ENCODE assay signal across 1 cellular context in the genomic region with DNA sequence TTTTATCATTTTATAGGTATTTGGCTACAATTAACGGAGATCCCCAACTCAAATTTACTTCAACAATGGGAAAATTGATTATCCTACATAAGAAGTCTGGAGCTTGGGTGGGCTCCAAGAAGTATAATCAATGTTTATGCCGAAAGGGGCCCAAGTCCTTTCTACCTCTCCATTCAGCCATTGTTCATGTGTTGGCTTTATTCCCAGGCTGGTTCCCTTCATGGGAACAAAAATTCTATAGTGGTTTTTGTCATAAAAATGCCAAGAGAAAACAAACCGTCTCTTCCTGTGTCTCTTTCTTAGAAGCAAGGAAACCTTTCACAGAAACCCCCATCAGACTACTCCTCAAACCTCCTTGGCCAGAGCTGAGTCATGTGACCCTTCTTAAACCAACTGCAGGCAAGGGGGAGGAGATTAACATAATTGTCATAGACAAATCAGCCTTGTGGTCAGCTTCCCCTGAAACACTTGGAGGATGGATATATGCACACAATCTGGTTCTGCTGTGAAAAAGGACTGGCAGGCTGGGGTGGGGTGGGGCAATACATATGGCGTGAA.
TF ChIP-seq lines count a peak whose summit lies in the region.

No MANE protein-coding gene starts in this region.

TF ChIP-seq in GM23338, 12 proteins besides CTCF, POLR2A, EP300 and RAD21:
- TF ChIP-seq, protein P1, sequence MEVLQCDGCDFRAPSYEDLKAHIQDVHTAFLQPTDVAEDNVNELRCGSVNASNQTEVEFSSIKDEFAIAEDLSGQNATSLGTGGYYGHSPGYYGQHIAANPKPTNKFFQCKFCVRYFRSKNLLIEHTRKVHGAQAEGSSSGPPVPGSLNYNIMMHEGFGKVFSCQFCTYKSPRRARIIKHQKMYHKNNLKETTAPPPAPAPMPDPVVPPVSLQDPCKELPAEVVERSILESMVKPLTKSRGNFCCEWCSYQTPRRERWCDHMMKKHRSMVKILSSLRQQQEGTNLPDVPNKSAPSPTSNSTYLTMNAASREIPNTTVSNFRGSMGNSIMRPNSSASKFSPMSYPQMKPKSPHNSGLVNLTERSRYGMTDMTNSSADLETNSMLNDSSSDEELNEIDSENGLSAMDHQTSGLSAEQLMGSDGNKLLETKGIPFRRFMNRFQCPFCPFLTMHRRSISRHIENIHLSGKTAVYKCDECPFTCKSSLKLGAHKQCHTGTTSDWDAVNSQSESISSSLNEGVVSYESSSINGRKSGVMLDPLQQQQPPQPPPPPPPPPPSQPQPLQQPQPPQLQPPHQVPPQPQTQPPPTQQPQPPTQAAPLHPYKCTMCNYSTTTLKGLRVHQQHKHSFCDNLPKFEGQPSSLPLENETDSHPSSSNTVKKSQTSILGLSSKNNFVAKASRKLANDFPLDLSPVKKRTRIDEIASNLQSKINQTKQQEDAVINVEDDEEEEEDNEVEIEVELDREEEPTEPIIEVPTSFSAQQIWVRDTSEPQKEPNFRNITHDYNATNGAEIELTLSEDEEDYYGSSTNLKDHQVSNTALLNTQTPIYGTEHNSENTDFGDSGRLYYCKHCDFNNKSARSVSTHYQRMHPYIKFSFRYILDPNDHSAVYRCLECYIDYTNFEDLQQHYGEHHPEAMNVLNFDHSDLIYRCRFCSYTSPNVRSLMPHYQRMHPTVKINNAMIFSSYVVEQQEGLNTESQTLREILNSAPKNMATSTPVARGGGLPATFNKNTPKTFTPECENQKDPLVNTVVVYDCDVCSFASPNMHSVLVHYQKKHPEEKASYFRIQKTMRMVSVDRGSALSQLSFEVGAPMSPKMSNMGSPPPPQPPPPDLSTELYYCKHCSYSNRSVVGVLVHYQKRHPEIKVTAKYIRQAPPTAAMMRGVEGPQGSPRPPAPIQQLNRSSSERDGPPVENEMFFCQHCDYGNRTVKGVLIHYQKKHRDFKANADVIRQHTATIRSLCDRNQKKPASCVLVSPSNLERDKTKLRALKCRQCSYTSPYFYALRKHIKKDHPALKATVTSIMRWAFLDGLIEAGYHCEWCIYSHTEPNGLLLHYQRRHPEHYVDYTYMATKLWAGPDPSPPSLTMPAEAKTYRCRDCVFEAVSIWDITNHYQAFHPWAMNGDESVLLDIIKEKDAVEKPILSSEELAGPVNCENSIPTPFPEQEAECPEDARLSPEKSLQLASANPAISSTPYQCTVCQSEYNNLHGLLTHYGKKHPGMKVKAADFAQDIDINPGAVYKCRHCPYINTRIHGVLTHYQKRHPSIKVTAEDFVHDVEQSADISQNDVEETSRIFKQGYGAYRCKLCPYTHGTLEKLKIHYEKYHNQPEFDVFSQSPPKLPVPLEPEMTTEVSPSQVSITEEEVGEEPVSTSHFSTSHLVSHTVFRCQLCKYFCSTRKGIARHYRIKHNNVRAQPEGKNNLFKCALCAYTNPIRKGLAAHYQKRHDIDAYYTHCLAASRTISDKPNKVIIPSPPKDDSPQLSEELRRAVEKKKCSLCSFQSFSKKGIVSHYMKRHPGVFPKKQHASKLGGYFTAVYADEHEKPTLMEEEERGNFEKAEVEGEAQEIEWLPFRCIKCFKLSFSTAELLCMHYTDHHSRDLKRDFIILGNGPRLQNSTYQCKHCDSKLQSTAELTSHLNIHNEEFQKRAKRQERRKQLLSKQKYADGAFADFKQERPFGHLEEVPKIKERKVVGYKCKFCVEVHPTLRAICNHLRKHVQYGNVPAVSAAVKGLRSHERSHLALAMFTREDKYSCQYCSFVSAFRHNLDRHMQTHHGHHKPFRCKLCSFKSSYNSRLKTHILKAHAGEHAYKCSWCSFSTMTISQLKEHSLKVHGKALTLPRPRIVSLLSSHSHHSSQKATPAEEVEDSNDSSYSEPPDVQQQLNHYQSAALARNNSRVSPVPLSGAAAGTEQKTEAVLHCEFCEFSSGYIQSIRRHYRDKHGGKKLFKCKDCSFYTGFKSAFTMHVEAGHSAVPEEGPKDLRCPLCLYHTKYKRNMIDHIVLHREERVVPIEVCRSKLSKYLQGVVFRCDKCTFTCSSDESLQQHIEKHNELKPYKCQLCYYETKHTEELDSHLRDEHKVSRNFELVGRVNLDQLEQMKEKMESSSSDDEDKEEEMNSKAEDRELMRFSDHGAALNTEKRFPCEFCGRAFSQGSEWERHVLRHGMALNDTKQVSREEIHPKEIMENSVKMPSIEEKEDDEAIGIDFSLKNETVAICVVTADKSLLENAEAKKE (CRISPR knock-in tag; IDR thresholded peaks at IDR 0.05) = no peak
- TF ChIP-seq POLR2AphosphoS5 (IDR thresholded peaks at IDR 0.05; ENCODE audit: low read depth) (no peak), ZNF114 (CRISPR knock-in tag; IDR thresholded peaks at IDR 0.05) (no peak), EZH2 (IDR thresholded peaks at IDR 0.05; ENCODE audit: low read depth, unreplicated experiment) (no peak), ZNF331 (CRISPR knock-in tag; IDR thresholded peaks at IDR 0.05; ENCODE audit: low read depth) (no peak), CREB1 (CRISPR knock-in tag; IDR thresholded peaks at IDR 0.05; ENCODE audit: low read depth) (no peak), REST (IDR thresholded peaks at IDR 0.05; ENCODE audit: unreplicated experiment) (no peak), STAT1 (IDR thresholded peaks at IDR 0.05; ENCODE audit: unreplicated experiment) (no peak), JUNB (IDR thresholded peaks at IDR 0.05; ENCODE audit: unreplicated experiment) (no peak), NANOG (IDR thresholded peaks at IDR 0.05; ENCODE audit: borderline replicate concordance) (no peak), EZH2phosphoT487 (IDR thresholded peaks at IDR 0.05; ENCODE audit: unreplicated experiment) (no peak)
- TF ChIP-seq, protein P2, sequence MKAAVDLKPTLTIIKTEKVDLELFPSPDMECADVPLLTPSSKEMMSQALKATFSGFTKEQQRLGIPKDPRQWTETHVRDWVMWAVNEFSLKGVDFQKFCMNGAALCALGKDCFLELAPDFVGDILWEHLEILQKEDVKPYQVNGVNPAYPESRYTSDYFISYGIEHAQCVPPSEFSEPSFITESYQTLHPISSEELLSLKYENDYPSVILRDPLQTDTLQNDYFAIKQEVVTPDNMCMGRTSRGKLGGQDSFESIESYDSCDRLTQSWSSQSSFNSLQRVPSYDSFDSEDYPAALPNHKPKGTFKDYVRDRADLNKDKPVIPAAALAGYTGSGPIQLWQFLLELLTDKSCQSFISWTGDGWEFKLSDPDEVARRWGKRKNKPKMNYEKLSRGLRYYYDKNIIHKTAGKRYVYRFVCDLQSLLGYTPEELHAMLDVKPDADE (IDR thresholded peaks at IDR 0.05) = no peak
